Comparison of ENCODE assay signal across 1 cellular context in the genomic region with DNA sequence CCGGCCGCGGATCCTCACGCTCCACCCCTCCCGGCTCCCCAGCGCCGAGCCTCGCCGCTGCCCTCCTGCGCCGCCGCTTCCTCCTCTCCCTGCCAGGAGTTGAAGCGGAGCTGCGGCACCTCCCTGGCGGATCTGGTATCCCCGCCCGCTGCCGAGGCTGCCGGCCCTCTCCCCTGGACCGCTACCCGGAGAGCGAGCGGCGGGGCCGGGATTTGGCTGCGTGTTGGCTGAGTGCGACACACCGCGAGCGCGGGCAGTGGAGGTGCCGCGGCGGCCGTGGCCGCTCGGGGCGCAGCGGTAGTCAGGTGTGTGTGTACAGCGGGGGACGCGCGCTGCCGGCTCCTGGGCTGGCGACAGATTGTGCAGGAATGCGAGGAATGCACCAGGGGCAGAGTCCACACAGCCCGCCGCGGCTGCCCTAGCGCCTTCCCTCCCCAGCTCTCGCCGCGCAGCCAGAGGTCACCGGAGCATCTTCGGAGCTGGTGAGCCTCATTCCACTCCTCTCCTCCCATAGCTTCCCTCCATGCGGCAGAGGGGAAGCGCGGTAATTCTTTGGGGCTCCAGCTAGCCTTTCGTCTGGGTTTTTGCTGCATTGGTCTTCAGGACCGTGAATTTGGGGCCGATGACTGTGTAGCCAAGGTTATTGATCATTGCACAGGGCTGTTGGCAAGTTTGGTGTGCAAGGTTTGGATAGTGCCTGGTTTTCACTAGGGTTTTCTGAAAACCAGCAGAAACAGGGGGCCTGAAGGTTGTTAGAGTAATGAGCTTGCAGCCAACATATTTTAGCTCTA.
A peak's percentile ranks its signal among the peaks of the same experiment; 100 is the strongest.
TF ChIP-seq lines count a peak whose summit lies in the region.

No MANE protein-coding gene starts in this region.

TF ChIP-seq in HepG2, 621 proteins besides CTCF, POLR2A, EP300 and RAD21 (continued from another document and continues in another):
- TF ChIP-seq TSC22D2 (CRISPR knock-in tag; IDR thresholded peaks at IDR 0.05; ENCODE audit: borderline replicate concordance) = peak; percentile 93; the same call in 1 of the 2 replicates
- no peak for TF ChIP-seq HNRNPL (IDR thresholded peaks at IDR 0.05; ENCODE audit: low read depth, low read length)
- TF ChIP-seq IRX3 (CRISPR knock-in tag; IDR thresholded peaks at IDR 0.05; ENCODE audit: borderline replicate concordance, low read depth) = peak; percentile 95; the same call in 1 of the 2 replicates
- TF ChIP-seq, protein P1, sequence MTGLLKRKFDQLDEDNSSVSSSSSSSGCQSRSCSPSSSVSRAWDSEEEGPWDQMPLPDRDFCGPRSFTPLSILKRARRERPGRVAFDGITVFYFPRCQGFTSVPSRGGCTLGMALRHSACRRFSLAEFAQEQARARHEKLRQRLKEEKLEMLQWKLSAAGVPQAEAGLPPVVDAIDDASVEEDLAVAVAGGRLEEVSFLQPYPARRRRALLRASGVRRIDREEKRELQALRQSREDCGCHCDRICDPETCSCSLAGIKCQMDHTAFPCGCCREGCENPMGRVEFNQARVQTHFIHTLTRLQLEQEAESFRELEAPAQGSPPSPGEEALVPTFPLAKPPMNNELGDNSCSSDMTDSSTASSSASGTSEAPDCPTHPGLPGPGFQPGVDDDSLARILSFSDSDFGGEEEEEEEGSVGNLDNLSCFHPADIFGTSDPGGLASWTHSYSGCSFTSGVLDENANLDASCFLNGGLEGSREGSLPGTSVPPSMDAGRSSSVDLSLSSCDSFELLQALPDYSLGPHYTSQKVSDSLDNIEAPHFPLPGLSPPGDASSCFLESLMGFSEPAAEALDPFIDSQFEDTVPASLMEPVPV (CRISPR knock-in tag; IDR thresholded peaks at IDR 0.05) = no peak; the same call in 1 of the 2 replicates
- peak; percentile 24; the same call in 1 of the 2 replicates for TF ChIP-seq AKNA (CRISPR knock-in tag; IDR thresholded peaks at IDR 0.05; ENCODE audit: borderline replicate concordance)
- TF ChIP-seq NFYB (CRISPR knock-in tag; IDR thresholded peaks at IDR 0.05) = peak; percentile 58
- TF ChIP-seq KLF11 (CRISPR knock-in tag; IDR thresholded peaks at IDR 0.05) = peak; percentile 17; the same call in 1 of the 2 replicates
- TF ChIP-seq NCOR1 (IDR thresholded peaks at IDR 0.05; ENCODE audit: borderline replicate concordance, low read length) = peak; percentile 77
- no peak; the same call in none of the 2 replicates for TF ChIP-seq HOXA9 (CRISPR knock-in tag; IDR thresholded peaks at IDR 0.05; ENCODE audit: borderline replicate concordance)
- peak; percentile 97 for TF ChIP-seq PAXIP1 (CRISPR knock-in tag; conservative IDR thresholded peaks at IDR 0.05)
- TF ChIP-seq SP1 (IDR thresholded peaks at IDR 0.05) = no peak
- TF ChIP-seq SP1 (CRISPR knock-in tag; IDR thresholded peaks at IDR 0.05) = peak; percentile 68; the same call in 1 of the 2 replicates
- TF ChIP-seq ZNF451 (CRISPR knock-in tag; IDR thresholded peaks at IDR 0.05) = peak; percentile 99
- TF ChIP-seq ZNF44 (CRISPR knock-in tag; IDR thresholded peaks at IDR 0.05) = peak; percentile 64
- no peak; the same call in none of the 2 replicates for TF ChIP-seq ZFP41 (CRISPR knock-in tag; IDR thresholded peaks at IDR 0.05; ENCODE audit: borderline replicate concordance)
- peak; percentile 92 for TF ChIP-seq TARDBP (CRISPR knock-in tag; IDR thresholded peaks at IDR 0.05)
- TF ChIP-seq ZFP90 (CRISPR knock-in tag; IDR thresholded peaks at IDR 0.05; ENCODE audit: borderline replicate concordance) = peak; percentile 96
- peak; percentile 85 for TF ChIP-seq THAP11 (CRISPR knock-in tag; IDR thresholded peaks at IDR 0.05)
- TF ChIP-seq SAFB2 (CRISPR knock-in tag; IDR thresholded peaks at IDR 0.05; ENCODE audit: borderline replicate concordance, low read depth) = peak; percentile 94; the same call in 1 of the 2 replicates
- TF ChIP-seq, protein P2, sequence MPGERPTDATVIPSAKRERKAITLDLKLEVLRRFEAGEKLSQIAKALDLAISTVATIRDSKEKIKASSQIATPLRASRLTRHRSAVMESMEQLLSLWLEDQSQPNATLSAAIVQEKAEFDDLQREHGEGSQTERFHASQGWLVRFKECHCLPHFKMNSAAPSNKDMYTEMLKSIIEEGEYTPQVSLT (CRISPR knock-in tag; IDR thresholded peaks at IDR 0.05; ENCODE audit: borderline replicate concordance, low read depth) = peak; percentile 94; the same call in 1 of the 2 replicates
- TF ChIP-seq FLYWCH1 (CRISPR knock-in tag; IDR thresholded peaks at IDR 0.05) = peak; percentile 97
- peak; percentile 99 for TF ChIP-seq HDAC2 (CRISPR knock-in tag; IDR thresholded peaks at IDR 0.05)
- TF ChIP-seq EED (CRISPR knock-in tag; IDR thresholded peaks at IDR 0.05) = no peak; the same call in 1 of the 2 replicates
- TF ChIP-seq, protein P3, sequence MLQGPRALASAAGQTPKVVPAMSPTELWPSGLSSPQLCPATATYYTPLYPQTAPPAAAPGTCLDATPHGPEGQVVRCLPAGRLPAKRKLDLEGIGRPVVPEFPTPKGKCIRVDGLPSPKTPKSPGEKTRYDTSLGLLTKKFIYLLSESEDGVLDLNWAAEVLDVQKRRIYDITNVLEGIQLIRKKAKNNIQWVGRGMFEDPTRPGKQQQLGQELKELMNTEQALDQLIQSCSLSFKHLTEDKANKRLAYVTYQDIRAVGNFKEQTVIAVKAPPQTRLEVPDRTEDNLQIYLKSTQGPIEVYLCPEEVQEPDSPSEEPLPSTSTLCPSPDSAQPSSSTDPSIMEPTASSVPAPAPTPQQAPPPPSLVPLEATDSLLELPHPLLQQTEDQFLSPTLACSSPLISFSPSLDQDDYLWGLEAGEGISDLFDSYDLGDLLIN (CRISPR knock-in tag; IDR thresholded peaks at IDR 0.05; ENCODE audit: borderline replicate concordance) = peak; percentile 97; the same call in 1 of the 2 replicates
- peak; percentile 80; the same call in 1 of the 2 replicates for TF ChIP-seq HES4 (CRISPR knock-in tag; IDR thresholded peaks at IDR 0.05; ENCODE audit: borderline replicate concordance)
- TF ChIP-seq ZXDC (CRISPR knock-in tag; IDR thresholded peaks at IDR 0.05) = no peak
- TF ChIP-seq RARA (CRISPR knock-in tag; IDR thresholded peaks at IDR 0.05) = peak; percentile 93
- TF ChIP-seq ZNF296 (CRISPR knock-in tag; conservative IDR thresholded peaks at IDR 0.05) = no peak
- TF ChIP-seq CBFB (CRISPR knock-in tag; IDR thresholded peaks at IDR 0.05) = peak; percentile 95
- TF ChIP-seq ZNF264 (CRISPR knock-in tag; IDR thresholded peaks at IDR 0.05) = peak; percentile 98
- peak; percentile 87 for TF ChIP-seq MYNN (CRISPR knock-in tag; IDR thresholded peaks at IDR 0.05; ENCODE audit: low read depth)
- peak; percentile 99 for TF ChIP-seq ZSCAN21 (CRISPR knock-in tag; IDR thresholded peaks at IDR 0.05; ENCODE audit: borderline replicate concordance)
- TF ChIP-seq ONECUT2 (CRISPR knock-in tag; IDR thresholded peaks at IDR 0.05) = peak; percentile 36
- TF ChIP-seq, protein P4, sequence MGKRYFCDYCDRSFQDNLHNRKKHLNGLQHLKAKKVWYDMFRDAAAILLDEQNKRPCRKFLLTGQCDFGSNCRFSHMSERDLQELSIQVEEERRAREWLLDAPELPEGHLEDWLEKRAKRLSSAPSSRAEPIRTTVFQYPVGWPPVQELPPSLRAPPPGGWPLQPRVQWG (CRISPR knock-in tag; IDR thresholded peaks at IDR 0.05; ENCODE audit: borderline replicate concordance, low read depth) = no peak
- TF ChIP-seq CEBPG (CRISPR knock-in tag; IDR thresholded peaks at IDR 0.05) = peak; percentile 78
- TF ChIP-seq ZFYVE20 (CRISPR knock-in tag; IDR thresholded peaks at IDR 0.05; ENCODE audit: borderline replicate concordance, low read depth) = peak; percentile 28; the same call in 1 of the 2 replicates
- TF ChIP-seq ZNF17 (CRISPR knock-in tag; IDR thresholded peaks at IDR 0.05) = no peak
- TF ChIP-seq RFX1 (IDR thresholded peaks at IDR 0.05) = no peak
- peak; percentile 95 for TF ChIP-seq ZNF580 (CRISPR knock-in tag; IDR thresholded peaks at IDR 0.05; ENCODE audit: borderline replicate concordance, low read depth)
